7 cellular contexts compared by ENCODE assay signal in genomic region chr4:5863461-5864113, GRCh38. TPM values are rescaled to one million over a fixed set of nuclear protein-coding genes. Genes with fewer than 3 reads are reported as not detected.
DNase-seq lines count a peak whose midpoint lies in the region; ATAC-seq, FAIRE-seq and TF ChIP-seq lines count a peak whose summit lies in the region.

No MANE protein-coding gene starts in this region.

- BruUV-seq in PC-3 (replicated peaks; lab: Mats Ljungman, UMichigan): no TSS peak

- peak; percentile 93 for DNase-seq in GM23248
- DNase-seq in PC-3: peak; percentile 87
- peak; percentile 93 for DNase-seq in bronchial epithelial cell (ENCODE audit: low read depth)
- peak in 3 of 4 experiments; percentile 11 to 55 (median 49) for DNase-seq in stimulated activated CD4-positive, alpha-beta T cell treated with anti-CD3 and anti-CD28 coated beads, Interleukin-1b, Interleukin-23, amount 100 ng/mL, for 24 hours (ENCODE audit: low read depth in 4 of 4, low spot score in 1 of 4)
- no peak for DNase-seq in G401 (ENCODE audit: low spot score)
- no peak for DNase-seq in lower lobe of right lung
- DNase-seq in AML-193 (lab: John Stamatoyannopoulos, UW): no peak

- no peaks in the 10 kb centered on the region for H3K36me3 ChIP-seq in GM23248 (ENCODE audit: low read depth)
- H3K36me3 ChIP-seq in PC-3 (ENCODE audit: low read depth, low read length): no peaks in the 10 kb centered on the region
- H3K36me3 ChIP-seq in bronchial epithelial cell (ENCODE audit: control insufficient read depth, insufficient read depth, low read length): no peaks in the 10 kb centered on the region
- no peaks in the 10 kb centered on the region for H3K36me3 ChIP-seq in lower lobe of right lung

- POLR2A ChIA-PET in PC-3 (lab: Charles Lee; ENCODE audit: unreplicated experiment): no interaction called here

- H3K9ac ChIP-seq in GM23248 (no peak overlapping the region), PC-3 (ENCODE audit: low read length) (no peak overlapping the region)

- in situ Hi-C loops in GM23248 (cut with MboI) (no loop called here), G401 (cut with HindIII; ENCODE audit: low sequenced_read_pairs) (no loop called here)

- H3K79me2 ChIP-seq in GM23248 (ENCODE audit: insufficient read depth): no peaks in the 10 kb centered on the region
- H3K79me2 ChIP-seq in PC-3 (ENCODE audit: low read length): no peaks in the 10 kb centered on the region

- TF ChIP-seq CTCF in PC-3 (conservative IDR thresholded peaks at IDR 0.05; ENCODE audit: low read depth, low read length) (no peak), bronchial epithelial cell (IDR thresholded peaks at IDR 0.05; ENCODE audit: insufficient read depth, low read length, severe bottlenecking) (no peak), lower lobe of right lung (IDR thresholded peaks at IDR 0.05) (no peak)

- no peak for FAIRE-seq in bronchial epithelial cell (lab: Jason Lieb, UNC)

- H3K4me1 ChIP-seq in GM23248 (ENCODE audit: insufficient read depth): 0 out of 2 replicates have a peak, but pooled peaks cover 6% of the 10 kb centered on the region
- H3K4me1 ChIP-seq in PC-3 (ENCODE audit: insufficient read depth, low read length): peaks cover 9% of the 10 kb centered on the region
- no peaks in the 10 kb centered on the region for H3K4me1 ChIP-seq in lower lobe of right lung

- H3K4me3 ChIP-seq in GM23248 (no peak overlapping the region), PC-3 (ENCODE audit: low read length) (no peak overlapping the region), bronchial epithelial cell (ENCODE audit: low read depth, low read length) (no peak overlapping the region), lower lobe of right lung (no peak overlapping the region)

- H3K9me2 ChIP-seq in GM23248 (ENCODE audit: insufficient read depth) (no peaks in the 10 kb centered on the region), PC-3 (replicated peaks; ENCODE audit: low read length) (no peaks in the 10 kb centered on the region)

- WGBS in GM23248 (ENCODE audit: low coverage in 1 of 2, low lambda C conversion rate in 2 of 2, missing lambda C conversion rate in 2 of 2), 2 experiments: 42 to 44% methylated on average over 15 of the region's 15 CpGs

- CTCF ChIA-PET in PC-3 (lab: Charles Lee): no interaction called here

- 0 out of 2 replicates have a peak, but pooled peaks cover 5% of the 10 kb centered on the region for H3K27me3 ChIP-seq in GM23248 (replicated peaks; ENCODE audit: insufficient read depth)
- H3K27me3 ChIP-seq in PC-3 (ENCODE audit: low read length): peaks cover 14% of the 10 kb centered on the region
- no peaks in the 10 kb centered on the region for H3K27me3 ChIP-seq in bronchial epithelial cell (ENCODE audit: control insufficient read depth, insufficient read depth, low read length)
- peaks cover 7% of the 10 kb centered on the region for H3K27me3 ChIP-seq in lower lobe of right lung (ENCODE audit: low read depth)

- H4K20me1 ChIP-seq in GM23248 (ENCODE audit: insufficient read depth) (no peaks in the 10 kb centered on the region), PC-3 (ENCODE audit: low read length) (no peaks in the 10 kb centered on the region)

- H3K4me2 ChIP-seq in GM23248 (ENCODE audit: unreplicated experiment) (no peak overlapping the region), PC-3 (ENCODE audit: low read length) (no peak overlapping the region)

- peak; percentile 69 for ATAC-seq in PC-3
- no peak for ATAC-seq in lower lobe of right lung

- H3K9me3 ChIP-seq in GM23248 (ENCODE audit: low read depth) (no peaks in the 10 kb centered on the region), PC-3 (ENCODE audit: low read length) (no peaks in the 10 kb centered on the region), lower lobe of right lung (no peaks in the 10 kb centered on the region)

- intact Hi-C loops in PC-3 (cut with micrococcal nuclease) (no loop called here), lower lobe of right lung (cut with DNase I) (no loop called here)

- H2AFZ ChIP-seq in GM23248 (no peak overlapping the region), PC-3 (ENCODE audit: low read length) (no peak overlapping the region)

- H3K27ac ChIP-seq in GM23248 (no peak overlapping the region), PC-3 (ENCODE audit: low read length) (no peak overlapping the region), lower lobe of right lung (no peak overlapping the region)

- H3F3A ChIP-seq in GM23248 (ENCODE audit: insufficient read depth) (no peaks in the 10 kb centered on the region), PC-3 (ENCODE audit: low read length, unreplicated experiment) (no peaks in the 10 kb centered on the region)

RNA-seq across cellular contexts. Expression of gene CRMP1, which starts 29.3 kb away (rescaled TPM):
- total RNA-seq in GM23248 (2014; rRNA removed; shearing (Covaris generic)): not detected in 2 replicates
- 1.3 and 1.6 TPM in 2 replicates for polyA plus RNA-seq in GM23248 (2016; fragmentation: Nextera tagmentation; extraction: Ambion mirVana)
- total RNA-seq in PC-3 (2014; rRNA removed): not detected in 2 replicates
- 0.13 TPM in 1 of 2 replicates, not detected in the other for total RNA-seq in bronchial epithelial cell
- total RNA-seq in G401 (2014; rRNA removed; shearing (Covaris generic)): 1.4 TPM in 1 of 2 replicates, not detected in the other
- 6.2 TPM for total RNA-seq in lower lobe of right lung

Comparison
In these comparisons a context has a peak if more than half of its experiments do, and no peak if none do; other contexts are left out.
1. DNase-seq: peak in GM23248 (single experiment), PC-3 (single experiment), bronchial epithelial cell (single experiment) and stimulated activated CD4-positive, alpha-beta T cell treated with anti-CD3 and anti-CD28 coated beads, Interleukin-1b, Interleukin-23, amount 100 ng/mL, for 24 hours (3 of 4); none in G401 (single experiment), lower lobe of right lung (single experiment) and AML-193 (0 of 2).